ENCODE assay signal across 16 cellular contexts in genomic region chr9:109312783-109313182, GRCh38. TPM values are rescaled to one million over a fixed set of nuclear protein-coding genes. Genes with fewer than 3 reads are reported as not detected.
DNase-seq lines count a peak whose midpoint lies in the region; ATAC-seq and TF ChIP-seq lines count a peak whose summit lies in the region.
"Had no signal": no experiment of that assay in that cellular context is flagged by ENCODE, and none has a peak within 500 bp of the region (broad histone marks: within the 10 kb centered on the region; RNA-seq: fewer than 3 reads in every experiment).

No MANE protein-coding gene starts in this region.

- H3K4me3 Mint-ChIP-seq in brain (no peak overlapping the region), osteocyte (ENCODE audit: unreplicated experiment) (no peak overlapping the region)
- H3K4me3 Mint-ChIP-seq: CD4-positive, CD25-positive, alpha-beta regulatory T cell had no signal

- H3K4me1 Mint-ChIP-seq in brain: peaks cover 76% of the 10 kb centered on the region
- peaks cover 82% of the 10 kb centered on the region for H3K4me1 Mint-ChIP-seq in osteocyte (ENCODE audit: unreplicated experiment)

- H3K9me3 Mint-ChIP-seq in brain (peaks cover 0 to 4% (median 0%) of the 10 kb centered on the region in 5 experiments), osteocyte (ENCODE audit: unreplicated experiment) (no peaks in the 10 kb centered on the region)

- H3K36me3 Mint-ChIP-seq in brain (no peaks in the 10 kb centered on the region), osteocyte (ENCODE audit: unreplicated experiment) (no peaks in the 10 kb centered on the region)
- H3K36me3 Mint-ChIP-seq: CD4-positive, CD25-positive, alpha-beta regulatory T cell had no signal

- ATAC-seq in psoas muscle (no peak), GM21619 (IDR thresholded peaks at IDR 0.05; ENCODE audit: unreplicated experiment) (no peak)

- H3K36me3 ChIP-seq in H7 (replicated peaks; ENCODE audit: control insufficient read depth, insufficient read depth, low read length) (no peaks in the 10 kb centered on the region), psoas muscle (ENCODE audit: insufficient read depth in 1 of 2, low read depth in 1 of 2) (no peaks in the 10 kb centered on the region)

- H3K27ac ChIP-seq in psoas muscle: no peak overlapping the region

- H3K4me3 ChIP-seq in H7 (ENCODE audit: insufficient read depth, low read depth, low read length): no peak overlapping the region
- no peak overlapping the region for H3K4me3 ChIP-seq in psoas muscle

- no peaks in the 10 kb centered on the region for H3K4me1 ChIP-seq in psoas muscle

- H3K9me3 ChIP-seq in psoas muscle: no peaks in the 10 kb centered on the region

- DNase-seq in H7 (peak; percentile 36), NCI-H69 (lab: John Stamatoyannopoulos, UW) (peak; percentile 45), osteocyte (ENCODE audit: extremely low spot score, unreplicated experiment) (no peak), psoas muscle (no peak), NCI-H1930 (lab: John Stamatoyannopoulos, UW) (no peak)
- DNase-seq: CD4-positive, CD25-positive, alpha-beta regulatory T cell; EL; IMR-90; NCI-H1105 treated with DMSO at 0.1 percent for 48 hours; NCI-H187; NCI-H2171 treated with DMSO at 0.1 percent for 48 hours; NCI-H446 treated with DMSO at 0.1 percent for 48 hours; NCI-H774; SIG-M5 had no signal

- TF ChIP-seq CTCF in brain (conservative IDR thresholded peaks at IDR 0.05) (no peak), osteocyte (IDR thresholded peaks at IDR 0.05) (no peak), psoas muscle (IDR thresholded peaks at IDR 0.05) (no peak)

- peak overlapping the region in 3 of 5 experiments; percentile 58 to 77 (median 70) for H3K27ac Mint-ChIP-seq in brain
- H3K27ac Mint-ChIP-seq in osteocyte (ENCODE audit: unreplicated experiment): peak overlapping the region; percentile 76
- H3K27ac Mint-ChIP-seq: CD4-positive, CD25-positive, alpha-beta regulatory T cell had no signal

- 66 to 77% (median 72%) methylated on average over 7 of the region's 7 CpGs for WGBS in psoas muscle, 3 donors

- H3K27me3 ChIP-seq in H7 (ENCODE audit: control insufficient read depth, insufficient read depth, low read length) (no peaks in the 10 kb centered on the region), psoas muscle (ENCODE audit: insufficient read depth in 3 of 3, low read length in 2 of 3) (peaks cover 0 to 8% (median 4%) of the 10 kb centered on the region in 3 donors)

- H3K27me3 Mint-ChIP-seq in brain (peaks cover 46% of the 10 kb centered on the region), osteocyte (ENCODE audit: unreplicated experiment) (no peaks in the 10 kb centered on the region)

- intact Hi-C loops in psoas muscle (cut with DNase I): no loop called here

RNA-seq across cellular contexts. Expression of gene EPB41L4B, which starts 8.1 kb away (rescaled TPM):
- total RNA-seq in H7 (2014; rRNA removed; shearing (Covaris generic)): 9.1 and 11.8 TPM in 2 replicates
- 13.4 TPM for polyA plus RNA-seq in brain (ENCODE audit: insufficient read depth, low read depth, low replicate concordance)
- 17.3 and 19.3 TPM in 2 replicates for total RNA-seq in osteocyte
- 1 to 10 TPM in 3 of 4 donors, under 1 TPM in 1; 0.54 to 4.6 (median 1.7) TPM for total RNA-seq in psoas muscle
- polyA plus RNA-seq in psoas muscle: 1 to 10 TPM in 2 of 3 donors, under 1 TPM in 1; 0.33 to 2.6 (median 1.8) TPM
- total RNA-seq: CD4-positive, CD25-positive, alpha-beta regulatory T cell had no signal
- polyA plus RNA-seq: CD4-positive, CD25-positive, alpha-beta regulatory T cell had no signal

Comparison
In these comparisons a context has a peak if more than half of its experiments do, and no peak if none do; other contexts are left out.
1. DNase-seq: peak in H7 (single experiment) and NCI-H69 (single experiment); none in osteocyte (single experiment), psoas muscle (0 of 2) and NCI-H1930 (0 of 2).